Comparison of ENCODE assay signal across 8 cellular contexts in the genomic region with DNA sequence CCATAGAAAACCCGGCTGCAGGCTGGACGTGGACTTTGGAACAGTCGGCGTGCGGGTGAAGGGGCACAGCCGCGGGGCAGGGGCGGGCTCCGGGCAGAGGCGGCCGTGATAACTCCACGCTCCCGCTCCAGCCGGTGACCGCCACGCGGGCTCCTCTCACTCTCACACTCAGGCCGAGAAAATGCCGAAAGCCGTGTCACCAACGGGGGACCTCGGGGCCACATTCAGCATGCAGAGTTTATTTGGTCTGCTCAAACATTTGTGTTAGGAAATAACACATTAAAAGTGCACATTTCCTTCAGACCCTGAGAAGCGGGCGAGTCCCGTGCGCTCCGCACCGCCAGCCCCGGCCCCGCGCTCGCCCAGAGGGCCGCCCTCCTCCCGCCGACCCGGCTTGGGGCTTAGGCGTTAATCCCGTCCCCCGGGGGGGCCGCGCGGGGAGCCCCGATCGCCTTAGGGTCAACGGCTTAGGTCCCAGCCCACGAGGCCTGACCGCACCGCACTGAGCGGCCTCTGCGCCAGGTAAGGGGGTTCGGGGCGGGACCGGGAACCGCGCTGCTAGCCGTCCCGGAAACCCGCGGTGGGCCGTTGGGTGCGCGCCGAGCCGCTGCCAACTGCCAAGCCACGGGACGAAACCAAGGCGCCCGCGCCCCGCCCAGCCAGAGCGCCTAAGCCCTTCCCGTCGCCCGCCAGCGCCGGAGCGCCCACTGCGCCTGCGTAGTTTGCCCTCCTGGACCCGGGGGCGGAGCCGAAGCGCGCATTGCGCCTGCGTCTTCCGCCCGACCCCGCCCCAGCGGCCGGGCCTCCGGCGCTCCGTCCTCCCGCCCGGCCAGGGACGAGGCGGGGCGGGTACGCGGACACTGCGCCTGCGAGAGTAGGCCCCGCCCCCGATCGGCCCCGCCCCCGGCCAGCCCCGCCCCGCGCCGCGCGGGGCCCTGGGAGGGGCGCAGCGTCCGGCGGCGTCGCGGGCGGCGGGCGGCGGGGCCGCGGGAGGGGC. TPM values are rescaled to one million over a fixed set of nuclear protein-coding genes. Genes with fewer than 3 reads are reported as not detected.
DNase-seq lines count a peak whose midpoint lies in the region; ATAC-seq, FAIRE-seq and TF ChIP-seq lines count a peak whose summit lies in the region.

A gene with protein sequence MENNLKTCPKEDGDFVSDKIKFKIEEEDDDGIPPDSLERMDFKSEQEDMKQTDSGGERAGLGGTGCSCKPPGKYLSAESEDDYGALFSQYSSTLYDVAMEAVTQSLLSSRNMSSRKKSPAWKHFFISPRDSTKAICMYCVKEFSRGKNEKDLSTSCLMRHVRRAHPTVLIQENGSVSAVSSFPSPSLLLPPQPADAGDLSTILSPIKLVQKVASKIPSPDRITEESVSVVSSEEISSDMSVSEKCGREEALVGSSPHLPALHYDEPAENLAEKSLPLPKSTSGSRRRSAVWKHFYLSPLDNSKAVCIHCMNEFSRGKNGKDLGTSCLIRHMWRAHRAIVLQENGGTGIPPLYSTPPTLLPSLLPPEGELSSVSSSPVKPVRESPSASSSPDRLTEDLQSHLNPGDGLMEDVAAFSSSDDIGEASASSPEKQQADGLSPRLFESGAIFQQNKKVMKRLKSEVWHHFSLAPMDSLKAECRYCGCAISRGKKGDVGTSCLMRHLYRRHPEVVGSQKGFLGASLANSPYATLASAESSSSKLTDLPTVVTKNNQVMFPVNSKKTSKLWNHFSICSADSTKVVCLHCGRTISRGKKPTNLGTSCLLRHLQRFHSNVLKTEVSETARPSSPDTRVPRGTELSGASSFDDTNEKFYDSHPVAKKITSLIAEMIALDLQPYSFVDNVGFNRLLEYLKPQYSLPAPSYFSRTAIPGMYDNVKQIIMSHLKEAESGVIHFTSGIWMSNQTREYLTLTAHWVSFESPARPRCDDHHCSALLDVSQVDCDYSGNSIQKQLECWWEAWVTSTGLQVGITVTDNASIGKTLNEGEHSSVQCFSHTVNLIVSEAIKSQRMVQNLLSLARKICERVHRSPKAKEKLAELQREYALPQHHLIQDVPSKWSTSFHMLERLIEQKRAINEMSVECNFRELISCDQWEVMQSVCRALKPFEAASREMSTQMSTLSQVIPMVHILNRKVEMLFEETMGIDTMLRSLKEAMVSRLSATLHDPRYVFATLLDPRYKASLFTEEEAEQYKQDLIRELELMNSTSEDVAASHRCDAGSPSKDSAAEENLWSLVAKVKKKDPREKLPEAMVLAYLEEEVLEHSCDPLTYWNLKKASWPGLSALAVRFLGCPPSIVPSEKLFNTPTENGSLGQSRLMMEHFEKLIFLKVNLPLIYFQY (plus strand): TSS at position 947 of the 997 bp plus-strand sequence. CDS start 29,819 bp downstream, outside the sequence.

- H3K4me3 ChIP-seq in ascending aorta = peak within 1 kb of the TSS; percentile 77 to 87
- peak within 1 kb of the TSS; percentile 97 for H3K4me3 ChIP-seq in right cardiac atrium (ENCODE audit: low read length)
- H3K4me3 ChIP-seq in psoas muscle = peak within 1 kb of the TSS; percentile 94

- peak; percentile 93 for DNase-seq in GM18507 (ENCODE audit: extremely low spot score, insufficient read length, low read depth)
- peak; percentile 80 for DNase-seq in NCI-H2029 (lab: John Stamatoyannopoulos, UW)
- peak; percentile 100 for DNase-seq in T-helper 2 cell treated with Interferon-gamma antibody and Interleukin-4, amounts not matched to agents 5 μg/mL and 100 μg/mL, for 36 hours (ENCODE audit: low spot score)
- peak; percentile 84 to 98 for DNase-seq in ascending aorta (ENCODE audit: low spot score in 2 of 2)
- DNase-seq in right cardiac atrium = peak; percentile 98 to 100 (median 99)
- DNase-seq in psoas muscle = peak; percentile 98 to 99
- peak; percentile 100 for DNase-seq in urothelium cell line (ENCODE audit: low spot score)

- peak; percentile 81 for ATAC-seq in HG02970 (IDR thresholded peaks at IDR 0.05; ENCODE audit: low FRiP score, unreplicated experiment)
- ATAC-seq in right cardiac atrium = peak; percentile 96
- ATAC-seq in psoas muscle = peak; percentile 95 to 96 (median 96)

- under 1% methylated on average over 126 of the region's 127 CpGs for WGBS in right cardiac atrium
- WGBS in psoas muscle, 3 donors = 1% methylated on average over 81 to 124 of the region's 127 CpGs

- H3K36me3 ChIP-seq in ascending aorta = no peaks in the 10 kb centered on the region
- no peaks in the 10 kb centered on the region for H3K36me3 ChIP-seq in psoas muscle (ENCODE audit: insufficient read depth in 1 of 2, low read depth in 1 of 2)

- peaks cover 5% of the 10 kb centered on the region for H3K27me3 Mint-ChIP-seq in T-helper 2 cell treated with Interferon-gamma antibody and Interleukin-4, amounts not matched to agents 5 μg/mL and 100 μg/mL, for 36 hours (ENCODE audit: low read depth)

- peaks cover 9 to 30% of the 10 kb centered on the region in 2 donors for H3K4me1 ChIP-seq in ascending aorta
- peaks cover 2% of the 10 kb centered on the region for H3K4me1 ChIP-seq in right cardiac atrium (ENCODE audit: control insufficient read depth, insufficient read depth, low read length)
- H3K4me1 ChIP-seq in psoas muscle = peaks cover 21% of the 10 kb centered on the region

- H3K27ac ChIP-seq in ascending aorta (peak within 1 kb of the TSS; percentile 79 to 84), right cardiac atrium (ENCODE audit: low read length) (peak within 1 kb of the TSS; percentile 53), psoas muscle (peak within 1 kb of the TSS; percentile 97)

- peak; percentile 94 for FAIRE-seq in GM18507 (lab: Jason Lieb, UNC)
- peak; percentile 99 for FAIRE-seq in urothelium cell line (lab: Jason Lieb, UNC)

- H3K27me3 ChIP-seq in ascending aorta (peaks cover 17% of the 10 kb centered on the region), right cardiac atrium (ENCODE audit: control insufficient read depth, insufficient read depth) (no peaks in the 10 kb centered on the region), psoas muscle (ENCODE audit: insufficient read depth in 3 of 3, low read length in 2 of 3) (peaks cover 0 to 25% (median 17%) of the 10 kb centered on the region in 3 donors)

- H3K27ac Mint-ChIP-seq in T-helper 2 cell treated with Interferon-gamma antibody and Interleukin-4, amounts not matched to agents 5 μg/mL and 100 μg/mL, for 36 hours = peak within 1 kb of the TSS; percentile 94

- no peak for TF ChIP-seq CTCF in ascending aorta (IDR thresholded peaks at IDR 0.05)
- TF ChIP-seq CTCF in psoas muscle (IDR thresholded peaks at IDR 0.05) = no peak

- peaks cover 38% of the 10 kb centered on the region for H3K4me1 Mint-ChIP-seq in T-helper 2 cell treated with Interferon-gamma antibody and Interleukin-4, amounts not matched to agents 5 μg/mL and 100 μg/mL, for 36 hours (ENCODE audit: low read depth)

- peaks cover 10% of the 10 kb centered on the region for H3K36me3 Mint-ChIP-seq in T-helper 2 cell treated with Interferon-gamma antibody and Interleukin-4, amounts not matched to agents 5 μg/mL and 100 μg/mL, for 36 hours (ENCODE audit: low read depth)

- no peaks in the 10 kb centered on the region for H3K9me3 ChIP-seq in ascending aorta
- H3K9me3 ChIP-seq in right cardiac atrium (ENCODE audit: control insufficient read depth, low read length) = no peaks in the 10 kb centered on the region
- H3K9me3 ChIP-seq in psoas muscle = no peaks in the 10 kb centered on the region

- no peaks in the 10 kb centered on the region for H3K9me3 Mint-ChIP-seq in T-helper 2 cell treated with Interferon-gamma antibody and Interleukin-4, amounts not matched to agents 5 μg/mL and 100 μg/mL, for 36 hours

- H3K4me3 Mint-ChIP-seq in T-helper 2 cell treated with Interferon-gamma antibody and Interleukin-4, amounts not matched to agents 5 μg/mL and 100 μg/mL, for 36 hours = peak within 1 kb of the TSS; percentile 96

- intact Hi-C loops in ascending aorta (cut with DNase I) (loop anchor here (1.0 to 5.0 kb wide), 5 partner anchors 26 to 774 kb away; partner anchors contain the start of genes ALG12, ARSA, BRD1 and CRELD2), right cardiac atrium (cut with DNase I) (no loop called here), psoas muscle (cut with DNase I) (loop anchor here in 1 of 2 donors (10.0 kb wide), 1 partner anchor 62 kb away; the partner anchor contains the start of genes ALG12 and CRELD2)

RNA-seq across cellular contexts. Expression of the gene that starts here (rescaled TPM):
- total RNA-seq in ascending aorta (10.1 TPM), right cardiac atrium (1 to 10 TPM; 3.4 to 5.3 (median 4.1) TPM), psoas muscle (1 to 10 TPM; 5.9 to 9.0 (median 8.3) TPM)
- polyA plus RNA-seq in right cardiac atrium (2.3 TPM), psoas muscle (10 to 100 TPM in 1 of 3 donors, 1 to 10 TPM in 2; 3.3 to 17.9 (median 7.5) TPM)

Comparison
In these comparisons a context has a peak if more than half of its experiments do, and no peak if none do; other contexts are left out.
1. Peak in every context shown above with its lines: DNase-seq, ATAC-seq, H3K4me3 ChIP-seq and H3K27ac ChIP-seq.